In the genomic region with DNA sequence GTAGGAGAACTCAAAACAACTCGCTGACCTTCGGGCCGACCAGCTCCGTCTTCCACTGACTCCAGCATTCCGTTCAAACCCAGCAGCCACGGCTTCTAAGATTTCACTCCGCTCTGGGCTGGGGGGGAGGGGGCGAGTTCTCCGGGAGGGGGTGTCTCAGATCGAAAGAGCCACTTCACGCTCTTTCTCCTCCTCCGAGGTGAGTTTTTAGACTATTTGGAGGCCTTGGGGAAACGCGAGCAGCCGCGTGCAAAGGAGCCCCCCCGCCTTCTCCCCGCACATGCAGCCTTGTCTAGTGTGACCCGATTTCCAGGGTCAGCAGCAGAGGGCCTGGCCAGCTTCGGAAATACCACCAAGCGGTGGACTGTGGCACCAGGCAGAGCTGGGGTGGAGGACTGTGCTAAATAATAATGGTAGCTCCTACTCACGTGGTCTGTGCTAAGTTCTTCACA, we compare ENCODE assay signal across 8 cellular contexts.
A peak's percentile ranks its signal among the peaks of the same experiment; 100 is the strongest.
DNase-seq lines count a peak whose midpoint lies in the region; ATAC-seq and TF ChIP-seq lines count a peak whose summit lies in the region.

No MANE protein-coding gene starts in this region.

- H3K27ac ChIP-seq in neural progenitor cell, result no peak overlapping the region
- H3K27ac ChIP-seq in foreskin keratinocyte, result no peak overlapping the region

- H3K9me3 Mint-ChIP-seq in endothelial cell (ENCODE audit: unreplicated experiment) (no peaks in the 10 kb centered on the region), neural progenitor cell (peaks cover 21% of the 10 kb centered on the region)

- H3K27me3 ChIP-seq in neural progenitor cell (peaks cover 24% of the 10 kb centered on the region), foreskin keratinocyte (no peaks in the 10 kb centered on the region)

- peaks cover 44% of the 10 kb centered on the region for H3F3A ChIP-seq in neural progenitor cell (ENCODE audit: low read depth)

- H3K4me3 ChIP-seq in neural progenitor cell, result peak overlapping the region; percentile 59

- H3K4me3 Mint-ChIP-seq in endothelial cell (ENCODE audit: unreplicated experiment) (no peak overlapping the region), neural progenitor cell (peak overlapping the region; percentile 79)

- peaks cover 23% of the 10 kb centered on the region for H3K27me3 Mint-ChIP-seq in endothelial cell (ENCODE audit: unreplicated experiment)
- peaks cover 12% of the 10 kb centered on the region for H3K27me3 Mint-ChIP-seq in neural progenitor cell (ENCODE audit: insufficient read depth, low read depth)

- H3K79me2 ChIP-seq in neural progenitor cell (ENCODE audit: low read depth), result peaks cover 9% of the 10 kb centered on the region

- H3K36me3 Mint-ChIP-seq in endothelial cell (ENCODE audit: low read depth, unreplicated experiment) (no peaks in the 10 kb centered on the region), neural progenitor cell (peaks cover 4% of the 10 kb centered on the region)

- DNase-seq in NCI-H1417 (lab: John Stamatoyannopoulos, UW) (peak in 2 of 3 experiments; percentile 71 to 84), NCI-H1417 treated with DMSO at 0.1 percent for 48 hours (lab: John Stamatoyannopoulos, UW) (no peak), endothelial cell (ENCODE audit: low spot score) (peak; percentile 11), neural progenitor cell (ENCODE audit: low spot score) (peak; percentile 47), foreskin keratinocyte (no peak)

- ATAC-seq in SK-N-SH treated with all-trans-retinoic acid at 6 μM for 48 hours (peak; percentile 6), foreskin keratinocyte (no peak), HG03432 (IDR thresholded peaks at IDR 0.05; ENCODE audit: unreplicated experiment) (no peak), HG03108 (IDR thresholded peaks at IDR 0.05; ENCODE audit: unreplicated experiment) (no peak)

- H3K27ac Mint-ChIP-seq in endothelial cell (ENCODE audit: unreplicated experiment) (peak overlapping the region; percentile 91), neural progenitor cell (no peak overlapping the region)

- H4K20me1 ChIP-seq in neural progenitor cell (ENCODE audit: low read depth), result no peaks in the 10 kb centered on the region

- H3K9ac ChIP-seq in neural progenitor cell, result no peak overlapping the region

- H2AFZ ChIP-seq in neural progenitor cell (replicated peaks), result no peak overlapping the region

- H3K4me1 ChIP-seq in neural progenitor cell, result peaks cover 5% of the 10 kb centered on the region
- no peaks in the 10 kb centered on the region for H3K4me1 ChIP-seq in foreskin keratinocyte

- TF ChIP-seq CTCF in endothelial cell (IDR thresholded peaks at IDR 0.05; ENCODE audit: unreplicated experiment) (no peak), neural progenitor cell (IDR thresholded peaks at IDR 0.05) (no peak), foreskin keratinocyte (conservative IDR thresholded peaks at IDR 0.05) (no peak)

- H3K4me1 Mint-ChIP-seq in endothelial cell (ENCODE audit: unreplicated experiment) (peaks cover 32% of the 10 kb centered on the region), neural progenitor cell (peaks cover 28% of the 10 kb centered on the region)

- peak overlapping the region; percentile 85 for H3K4me2 ChIP-seq in neural progenitor cell

- no peaks in the 10 kb centered on the region for H3K9me3 ChIP-seq in neural progenitor cell (ENCODE audit: low read depth)

- H3K36me3 ChIP-seq in neural progenitor cell, result no peaks in the 10 kb centered on the region

TF ChIP-seq in SK-N-SH treated with all-trans-retinoic acid at 6 μM for 48 hours, 23 proteins besides CTCF, POLR2A, EP300 and RAD21:
- TF ChIP-seq ARNTL (CRISPR knock-in tag; IDR thresholded peaks at IDR 0.05; ENCODE audit: borderline replicate concordance, low read depth) (no peak), TCF4 (CRISPR knock-in tag; IDR thresholded peaks at IDR 0.05; ENCODE audit: borderline replicate concordance) (no peak), ISL1 (CRISPR knock-in tag; IDR thresholded peaks at IDR 0.05) (no peak), OSR1 (CRISPR knock-in tag; IDR thresholded peaks at IDR 0.05) (no peak), ZNF565 (CRISPR knock-in tag; conservative IDR thresholded peaks at IDR 0.05; ENCODE audit: low read depth) (no peak), ZNF70 (CRISPR knock-in tag; IDR thresholded peaks at IDR 0.05) (no peak), ESRRG (CRISPR knock-in tag; IDR thresholded peaks at IDR 0.05) (no peak), PPARA (CRISPR knock-in tag; IDR thresholded peaks at IDR 0.05; ENCODE audit: borderline replicate concordance) (no peak)
- TF ChIP-seq, protein P1, sequence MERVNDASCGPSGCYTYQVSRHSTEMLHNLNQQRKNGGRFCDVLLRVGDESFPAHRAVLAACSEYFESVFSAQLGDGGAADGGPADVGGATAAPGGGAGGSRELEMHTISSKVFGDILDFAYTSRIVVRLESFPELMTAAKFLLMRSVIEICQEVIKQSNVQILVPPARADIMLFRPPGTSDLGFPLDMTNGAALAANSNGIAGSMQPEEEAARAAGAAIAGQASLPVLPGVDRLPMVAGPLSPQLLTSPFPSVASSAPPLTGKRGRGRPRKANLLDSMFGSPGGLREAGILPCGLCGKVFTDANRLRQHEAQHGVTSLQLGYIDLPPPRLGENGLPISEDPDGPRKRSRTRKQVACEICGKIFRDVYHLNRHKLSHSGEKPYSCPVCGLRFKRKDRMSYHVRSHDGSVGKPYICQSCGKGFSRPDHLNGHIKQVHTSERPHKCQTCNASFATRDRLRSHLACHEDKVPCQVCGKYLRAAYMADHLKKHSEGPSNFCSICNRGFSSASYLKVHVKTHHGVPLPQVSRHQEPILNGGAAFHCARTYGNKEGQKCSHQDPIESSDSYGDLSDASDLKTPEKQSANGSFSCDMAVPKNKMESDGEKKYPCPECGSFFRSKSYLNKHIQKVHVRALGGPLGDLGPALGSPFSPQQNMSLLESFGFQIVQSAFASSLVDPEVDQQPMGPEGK (CRISPR knock-in tag; IDR thresholded peaks at IDR 0.05; ENCODE audit: borderline replicate concordance), result no peak

Comparison
In these comparisons a context has a peak if more than half of its experiments do, and no peak if none do; other contexts are left out.
1. DNase-seq: peak in NCI-H1417 (2 of 3), endothelial cell (single experiment) and neural progenitor cell (single experiment); none in NCI-H1417 treated with DMSO at 0.1 percent for 48 hours (single experiment) and foreskin keratinocyte (0 of 2).